Comparison of ENCODE assay signal across 16 cellular contexts in the genomic region with DNA sequence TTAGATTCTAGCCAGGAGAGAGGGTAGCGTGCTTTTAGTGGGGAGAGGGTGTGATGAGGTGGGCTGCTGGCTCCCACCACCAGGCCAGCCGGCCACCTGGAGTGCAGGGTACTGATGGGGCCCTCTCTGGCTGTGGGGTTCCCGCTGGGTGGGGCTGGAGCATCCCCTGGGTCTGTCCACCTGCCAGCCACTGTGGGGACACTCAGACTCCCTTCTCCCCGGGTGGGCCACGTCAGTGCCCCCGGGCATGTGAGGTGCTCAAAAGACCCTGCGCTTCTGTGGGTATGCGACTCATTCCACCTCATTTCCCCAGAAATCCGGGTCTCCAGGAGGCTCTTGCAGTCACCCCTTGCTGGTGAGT. TPM values are rescaled to one million over a fixed set of nuclear protein-coding genes. Genes with fewer than 3 reads are reported as not detected.
"Had no signal": no experiment of that assay in that cellular context is flagged by ENCODE, and none has a peak within 500 bp of the region (broad histone marks: within the 10 kb centered on the region; RNA-seq: fewer than 3 reads in every experiment).

No MANE protein-coding gene starts in this region.

- H3K27me3 ChIP-seq: esophagus muscularis mucosa, gastroesophageal sphincter, neural progenitor cell, right lobe of liver, thyroid gland, uterus had no signal

- H3K36me3 Mint-ChIP-seq: activated naive CD4-positive, alpha-beta T cell treated with anti-CD3 and anti-CD28 coated beads, Interleukin-2, amount 50 U/mL, for 24 hours; immature natural killer cell; memory B cell; naive B cell; neural progenitor cell; stimulated activated effector memory CD8-positive, alpha-beta T cell treated with anti-CD3 and anti-CD28 coated beads, Interleukin-12 subunit alpha, Interleukin-12 subunit beta, amount 100 ng/mL, for 72 hours had no signal

- H2AFZ ChIP-seq: neural progenitor cell had no signal

- H3K27me3 Mint-ChIP-seq: activated naive CD4-positive, alpha-beta T cell treated with anti-CD3 and anti-CD28 coated beads, Interleukin-2, amount 50 U/mL, for 24 hours; memory B cell had no signal

- H3K4me2 ChIP-seq: neural progenitor cell, smooth muscle cell had no signal

- H3K4me1 ChIP-seq: neural progenitor cell, psoas muscle, uterus had no signal

- H3K4me3 Mint-ChIP-seq: activated naive CD4-positive, alpha-beta T cell treated with anti-CD3 and anti-CD28 coated beads, Interleukin-2, amount 50 U/mL, for 24 hours; dendritic cell treated with granulocyte-macrophage colony-stimulating factor and Interleukin-4, amounts not matched to agents 40 ng/mL and 50 ng/mL, for 4 days; immature natural killer cell; memory B cell; naive B cell; neural progenitor cell; stimulated activated effector memory CD8-positive, alpha-beta T cell treated with anti-CD3 and anti-CD28 coated beads, Interleukin-12 subunit alpha, Interleukin-12 subunit beta, amount 100 ng/mL, for 72 hours had no signal

- H3K4me3 ChIP-seq: esophagus muscularis mucosa, gastroesophageal sphincter, heart right ventricle, mucosa of descending colon, neural progenitor cell, psoas muscle, right lobe of liver, smooth muscle cell, thyroid gland, uterus had no signal

- H3K27ac ChIP-seq: esophagus muscularis mucosa, gastroesophageal sphincter, heart right ventricle, neural progenitor cell, psoas muscle, right lobe of liver, thyroid gland, uterus had no signal

- H3K9me3 ChIP-seq: esophagus muscularis mucosa, gastroesophageal sphincter, heart right ventricle, mucosa of descending colon, psoas muscle, right lobe of liver, thyroid gland, uterus had no signal

- H3K4me1 Mint-ChIP-seq: immature natural killer cell; memory B cell; stimulated activated effector memory CD8-positive, alpha-beta T cell treated with anti-CD3 and anti-CD28 coated beads, Interleukin-12 subunit alpha, Interleukin-12 subunit beta, amount 100 ng/mL, for 72 hours had no signal

- H3K27ac Mint-ChIP-seq: activated naive CD4-positive, alpha-beta T cell treated with anti-CD3 and anti-CD28 coated beads, Interleukin-2, amount 50 U/mL, for 24 hours; dendritic cell treated with granulocyte-macrophage colony-stimulating factor and Interleukin-4, amounts not matched to agents 40 ng/mL and 50 ng/mL, for 4 days; immature natural killer cell; memory B cell; neural progenitor cell; stimulated activated effector memory CD8-positive, alpha-beta T cell treated with anti-CD3 and anti-CD28 coated beads, Interleukin-12 subunit alpha, Interleukin-12 subunit beta, amount 100 ng/mL, for 72 hours had no signal

- H3K9me3 Mint-ChIP-seq: activated naive CD4-positive, alpha-beta T cell treated with anti-CD3 and anti-CD28 coated beads, Interleukin-2, amount 50 U/mL, for 24 hours; dendritic cell treated with granulocyte-macrophage colony-stimulating factor and Interleukin-4, amounts not matched to agents 40 ng/mL and 50 ng/mL, for 4 days; immature natural killer cell; memory B cell; naive B cell; neural progenitor cell; stimulated activated effector memory CD8-positive, alpha-beta T cell treated with anti-CD3 and anti-CD28 coated beads, Interleukin-12 subunit alpha, Interleukin-12 subunit beta, amount 100 ng/mL, for 72 hours had no signal

- H3K36me3 ChIP-seq: heart right ventricle, neural progenitor cell, right lobe of liver, thyroid gland, uterus had no signal

- H3K9ac ChIP-seq: neural progenitor cell had no signal

RNA-seq across cellular contexts. Expression of a gene that starts 54.0 kb away (rescaled TPM):
- total RNA-seq: right lobe of liver had no signal
- polyA plus RNA-seq: immature natural killer cell, smooth muscle cell had no signal
